In genomic region chr15:68553994-68554715, GRCh38 we compare ENCODE assay signal across 8 cellular contexts. TPM values are rescaled to one million over a fixed set of nuclear protein-coding genes. Genes with fewer than 3 reads are reported as not detected.
DNase-seq lines count a peak whose midpoint lies in the region; ATAC-seq and TF ChIP-seq lines count a peak whose summit lies in the region.

No MANE protein-coding gene starts in this region.

- no peak overlapping the region for H3K18ac ChIP-seq in IMR-90 (ENCODE audit: low read depth, low read length)

- ATAC-seq in IMR-90 (ENCODE audit: low read depth) (peak; percentile 55), HG03439 (IDR thresholded peaks at IDR 0.05; ENCODE audit: unreplicated experiment) (no peak)
- peak; percentile 16 to 48 for ATAC-seq in activated T-cell treated with anti-CD3 and anti-CD28 coated beads, Interleukin-2, amount 50 U/mL, for 4 hours

- H3K14ac ChIP-seq in IMR-90 (replicated peaks; ENCODE audit: low read depth, low read length) = no peak overlapping the region

- H3K27me3 ChIP-seq in Caco-2 (replicated peaks; ENCODE audit: control insufficient read depth, insufficient read depth, low read length) = no peaks in the 10 kb centered on the region
- H3K27me3 ChIP-seq in IMR-90 (ENCODE audit: control insufficient read depth, insufficient read depth, low read length) = peaks cover 2% of the 10 kb centered on the region
- peaks cover 3% of the 10 kb centered on the region; the same call in 1 of the 2 replicates for H3K27me3 ChIP-seq in PC-9 (ENCODE audit: insufficient read depth, low read depth)
- H3K27me3 ChIP-seq in uterus = no peaks in the 10 kb centered on the region

- H3K27ac ChIP-seq in IMR-90 (ENCODE audit: insufficient read depth, low read length) (no peak overlapping the region), PC-9 (no peak overlapping the region), uterus (no peak overlapping the region)

- H2AK5ac ChIP-seq in IMR-90 (ENCODE audit: low read depth, low read length) = no peak overlapping the region

- H2AFZ ChIP-seq in IMR-90 (replicated peaks; ENCODE audit: low read length, poor library complexity) (no peak overlapping the region), PC-9 (no peak overlapping the region)

- no peaks in the 10 kb centered on the region for H4K20me1 ChIP-seq in IMR-90 (ENCODE audit: insufficient read depth, low read length)
- no peaks in the 10 kb centered on the region for H4K20me1 ChIP-seq in PC-9 (ENCODE audit: insufficient read depth)

- intact Hi-C loops in Caco-2 (cut with micrococcal nuclease; ENCODE audit: unreplicated experiment) (loop anchor here (1.0 kb wide), 1 partner anchor 120 kb away; no protein-coding TSS in a partner anchor), IMR-90 (cut with micrococcal nuclease) (loop anchor here (1.0 to 5.0 kb wide), 2 partner anchors 302 to 321 kb away; no protein-coding TSS in a partner anchor), PC-9 (cut with micrococcal nuclease; ENCODE audit: unreplicated experiment) (loop anchor here (1.0 to 10.0 kb wide), 6 partner anchors 120 to 841 kb away; no protein-coding TSS in a partner anchor), uterus (cut with DNase I; ENCODE audit: low total_unique reads) (no loop called here)

- no peak overlapping the region for H4K91ac ChIP-seq in IMR-90 (ENCODE audit: insufficient read depth, low read depth, low read length)

- H3K27ac Mint-ChIP-seq in Caco-2 (ENCODE audit: unreplicated experiment) = no peak overlapping the region

- H3K4me2 ChIP-seq in IMR-90 (ENCODE audit: low read depth, low read length) (no peak overlapping the region), PC-9 (no peak overlapping the region)

- H2AK9ac ChIP-seq in IMR-90 (replicated peaks; ENCODE audit: low read depth, low read length, poor library complexity) = no peak overlapping the region

- H3F3A ChIP-seq in PC-9 (ENCODE audit: insufficient read depth, low read depth) = no peaks in the 10 kb centered on the region

- no peaks in the 10 kb centered on the region for H3K9me2 ChIP-seq in PC-9 (ENCODE audit: insufficient read depth)

- no peaks in the 10 kb centered on the region for H3K36me3 ChIP-seq in Caco-2 (ENCODE audit: control insufficient read depth, insufficient read depth, low read length)
- H3K36me3 ChIP-seq in IMR-90 (ENCODE audit: control insufficient read depth, insufficient read depth, low read length) = no peaks in the 10 kb centered on the region
- H3K36me3 ChIP-seq in PC-9 (ENCODE audit: low read depth) = no peaks in the 10 kb centered on the region
- no peaks in the 10 kb centered on the region for H3K36me3 ChIP-seq in uterus

- TF ChIP-seq RAD21 in IMR-90 (IDR thresholded peaks at IDR 0.05; ENCODE audit: low read length) = peak; percentile 82

- H3K79me1 ChIP-seq in IMR-90 (ENCODE audit: low read depth in 1 of 2, low read length in 2 of 2) = no peaks in the 10 kb centered on the region

- no peak overlapping the region for H3K4me3 Mint-ChIP-seq in Caco-2 (ENCODE audit: unreplicated experiment)
- no peak overlapping the region for H3K4me3 Mint-ChIP-seq in activated T-cell treated with anti-CD3 and anti-CD28 coated beads, Interleukin-2, amount 50 U/mL, for 4 hours

- no peak overlapping the region for H2BK120ac ChIP-seq in IMR-90 (ENCODE audit: low read depth, low read length)

- H3K23ac ChIP-seq in IMR-90 (ENCODE audit: low read depth, low read length) = no peak overlapping the region

- no peak overlapping the region for H3K9ac ChIP-seq in IMR-90 (ENCODE audit: low read depth, low read length)

- H3K27me3 Mint-ChIP-seq in Caco-2 (ENCODE audit: insufficient read depth, unreplicated experiment) = peaks cover 12% of the 10 kb centered on the region
- peaks cover 61% of the 10 kb centered on the region for H3K27me3 Mint-ChIP-seq in activated T-cell treated with anti-CD3 and anti-CD28 coated beads, Interleukin-2, amount 50 U/mL, for 4 hours (ENCODE audit: low read depth)

- peaks cover 7% of the 10 kb centered on the region for H3K9me1 ChIP-seq in IMR-90 (ENCODE audit: insufficient read depth, low read length)

- H3K9me3 ChIP-seq in Caco-2 (no peaks in the 10 kb centered on the region), IMR-90 (ENCODE audit: control insufficient read depth, insufficient read depth, low read length) (no peaks in the 10 kb centered on the region), PC-9 (ENCODE audit: insufficient read depth, low read depth) (no peaks in the 10 kb centered on the region), uterus (no peaks in the 10 kb centered on the region)

- no peak overlapping the region for H4K5ac ChIP-seq in IMR-90 (ENCODE audit: low read depth, low read length)

- WGBS in IMR-90 (ENCODE audit: extremely low coverage in 2 of 2, insufficient read length in 1 of 2), 2 experiments = 52% methylated on average over 8 of the region's 10 CpGs; no CpG with 5 or more reads in 1 of the 2 experiments

- H3K4me1 Mint-ChIP-seq in Caco-2 (ENCODE audit: low read depth, unreplicated experiment) = no peaks in the 10 kb centered on the region
- H3K4me1 Mint-ChIP-seq in activated T-cell treated with anti-CD3 and anti-CD28 coated beads, Interleukin-2, amount 50 U/mL, for 4 hours (ENCODE audit: low read depth) = peaks cover 6% of the 10 kb centered on the region

- H3K4me3 ChIP-seq in Caco-2 (ENCODE audit: low read depth, low read length) = no peak overlapping the region
- no peak overlapping the region for H3K4me3 ChIP-seq in IMR-90 (ENCODE audit: insufficient read depth, low read depth, low read length)
- H3K4me3 ChIP-seq in PC-9 = no peak overlapping the region
- no peak overlapping the region for H3K4me3 ChIP-seq in uterus

- BruUV-seq in Caco-2 (replicated peaks; lab: Mats Ljungman, UMichigan) (no TSS peak), IMR-90 (replicated peaks; lab: Mats Ljungman, UMichigan) (no TSS peak), PC-9 (replicated peaks; lab: Mats Ljungman, UMichigan) (no TSS peak)

- no peak overlapping the region for H2BK15ac ChIP-seq in IMR-90 (ENCODE audit: low read depth, low read length)

- H3K4me1 ChIP-seq in Caco-2 = no peaks in the 10 kb centered on the region
- H3K4me1 ChIP-seq in IMR-90 (ENCODE audit: control insufficient read depth, insufficient read depth, low read length) = peaks cover 5% of the 10 kb centered on the region
- H3K4me1 ChIP-seq in PC-9 (replicated peaks; ENCODE audit: insufficient read depth) = no peaks in the 10 kb centered on the region
- H3K4me1 ChIP-seq in uterus = peaks cover 0 to 8% of the 10 kb centered on the region in 2 donors

- H2BK5ac ChIP-seq in IMR-90 (ENCODE audit: low read depth, low read length, poor library complexity, severe bottlenecking) = no peak overlapping the region

- no peak overlapping the region for H4K8ac ChIP-seq in IMR-90 (ENCODE audit: low read depth in 2 of 2, low read length in 2 of 2)

- no peak overlapping the region for H3K56ac ChIP-seq in IMR-90 (ENCODE audit: extremely low read depth, insufficient read depth, low read length)

- H3K4ac ChIP-seq in IMR-90 (ENCODE audit: low read depth, low read length) = no peak overlapping the region; the same call in 1 of the 2 replicates

- no peaks in the 10 kb centered on the region for H3K36me3 Mint-ChIP-seq in Caco-2 (ENCODE audit: insufficient read depth, unreplicated experiment)
- H3K36me3 Mint-ChIP-seq in activated T-cell treated with anti-CD3 and anti-CD28 coated beads, Interleukin-2, amount 50 U/mL, for 4 hours (ENCODE audit: insufficient read depth) = no peaks in the 10 kb centered on the region

- TF ChIP-seq CTCF in Caco-2 (IDR thresholded peaks at IDR 0.05; ENCODE audit: insufficient read depth in 1 of 2, low read depth in 1 of 2, low read length in 1 of 2, severe bottlenecking in 1 of 2, unreplicated experiment in 1 of 2) (peak; percentile 59 to 62), IMR-90 (conservative IDR thresholded peaks at IDR 0.05; ENCODE audit: low read depth, low read length) (peak; percentile 69), PC-9 (conservative IDR thresholded peaks at IDR 0.05) (peak; percentile 81), uterus (IDR thresholded peaks at IDR 0.05) (peak; percentile 56 to 76 (median 70))

- dilution Hi-C loops in IMR-90 (cut with HindIII; ENCODE audit: low sequenced_read_pairs, unreplicated experiment) = no loop called here

- POLR2A ChIA-PET in Caco-2 (lab: Charles Lee) (no interaction called here), IMR-90 (lab: Charles Lee; ENCODE audit: unreplicated experiment) (no interaction called here), PC-9 (lab: Charles Lee; ENCODE audit: unreplicated experiment) (no interaction called here)

- TF ChIP-seq POLR2A in IMR-90 (IDR thresholded peaks at IDR 0.05; ENCODE audit: low read depth, low read length) = no peak
- no peak for TF ChIP-seq POLR2A in uterus (IDR thresholded peaks at IDR 0.05)

- H3K79me2 ChIP-seq in PC-9 (ENCODE audit: low read depth) = no peaks in the 10 kb centered on the region

- H2BK20ac ChIP-seq in IMR-90 (ENCODE audit: low read depth, low read length) = no peak overlapping the region

- CTCF ChIA-PET in Caco-2 (lab: Charles Lee) = interaction anchor here (0.8 to 5.2 kb wide), 5 partner anchors 13 to 371 kb away, joined by 3 to 34 read pairs (median 4); no protein-coding TSS in a partner anchor
- CTCF ChIA-PET in IMR-90 (lab: Yijun Ruan, JAX) = interaction anchor here (0.6 to 1.5 kb wide), 8 partner anchors 77 to 371 kb away, joined by 3 to 6 read pairs (median 3); no protein-coding TSS in a partner anchor
- CTCF ChIA-PET in PC-9 (lab: Charles Lee) = interaction anchor here (0.6 to 1.9 kb wide), 4 partner anchors 119 to 371 kb away, joined by 3 to 9 read pairs (median 6); no protein-coding TSS in a partner anchor

- H3K9me3 Mint-ChIP-seq in Caco-2 (ENCODE audit: unreplicated experiment) = no peaks in the 10 kb centered on the region
- H3K9me3 Mint-ChIP-seq in activated T-cell treated with anti-CD3 and anti-CD28 coated beads, Interleukin-2, amount 50 U/mL, for 4 hours = no peaks in the 10 kb centered on the region

- in situ Hi-C loops in IMR-90 (cut with MboI; ENCODE audit: low sequenced_read_pairs) = loop anchor here (5.0 kb wide), 3 partner anchors 252 to 368 kb away; no protein-coding TSS in a partner anchor

- peak; percentile 70 to 76 for DNase-seq in Caco-2
- peak; percentile 58 for DNase-seq in IMR-90
- peak; percentile 40 to 65 for DNase-seq in PC-9
- DNase-seq in activated T-cell treated with anti-CD3 and anti-CD28 coated beads, Interleukin-2, amount 50 U/mL, for 4 hours = peak; percentile 58
- peak; percentile 69 for DNase-seq in fibroblast of peridontal ligament (ENCODE audit: extremely low read depth)
- peak in 37 of 56 donors; percentile 7 to 86 (median 40) for DNase-seq in nucleus accumbens (lab: John Stamatoyannopoulos, UW)
- peak; percentile 55 to 80 for DNase-seq in uterus

TF ChIP-seq in IMR-90, 13 proteins besides CTCF, POLR2A, EP300 and RAD21 (continues in another document):
- TF ChIP-seq RFX5 (IDR thresholded peaks at IDR 0.05; ENCODE audit: low read depth, low read length) (no peak), MXI1 (IDR thresholded peaks at IDR 0.05; ENCODE audit: borderline replicate concordance, low read depth, low read length) (no peak)

RNA-seq across cellular contexts. Expression of gene CORO2B, which starts 24.6 kb away (rescaled TPM):
- total RNA-seq in Caco-2 (2022) (0.21 and 0.25 TPM in 2 replicates), IMR-90 (2012; rRNA removed) (9.3 and 9.7 TPM in 2 replicates), PC-9 (2021) (0.53 and 0.59 TPM in 2 replicates), uterus (10 to 100 TPM in 1 of 4 donors, 1 to 10 TPM in 3; 1.3 to 18.2 (median 7.0) TPM)
- 39.3 and 43.2 TPM in 2 replicates for polyA plus RNA-seq in IMR-90 (2012; rRNA removed)
- 29.1 and 32.4 TPM in 2 replicates for polyA plus RNA-seq in IMR-90 (2012; cell fraction: cytosol; rRNA removed)
- polyA plus RNA-seq in IMR-90 (2012; cell fraction: nucleus; rRNA removed; ENCODE audit: low replicate concordance) = 24.4 and 27.5 TPM in 2 replicates
- total RNA-seq in activated T-cell treated with anti-CD3 and anti-CD28 coated beads, Interleukin-2, amount 50 U/mL, for 4 hours = under 1 TPM; 0.08 TPM
